Comparison of ENCODE assay signal across 8 cellular contexts in the genomic region with DNA sequence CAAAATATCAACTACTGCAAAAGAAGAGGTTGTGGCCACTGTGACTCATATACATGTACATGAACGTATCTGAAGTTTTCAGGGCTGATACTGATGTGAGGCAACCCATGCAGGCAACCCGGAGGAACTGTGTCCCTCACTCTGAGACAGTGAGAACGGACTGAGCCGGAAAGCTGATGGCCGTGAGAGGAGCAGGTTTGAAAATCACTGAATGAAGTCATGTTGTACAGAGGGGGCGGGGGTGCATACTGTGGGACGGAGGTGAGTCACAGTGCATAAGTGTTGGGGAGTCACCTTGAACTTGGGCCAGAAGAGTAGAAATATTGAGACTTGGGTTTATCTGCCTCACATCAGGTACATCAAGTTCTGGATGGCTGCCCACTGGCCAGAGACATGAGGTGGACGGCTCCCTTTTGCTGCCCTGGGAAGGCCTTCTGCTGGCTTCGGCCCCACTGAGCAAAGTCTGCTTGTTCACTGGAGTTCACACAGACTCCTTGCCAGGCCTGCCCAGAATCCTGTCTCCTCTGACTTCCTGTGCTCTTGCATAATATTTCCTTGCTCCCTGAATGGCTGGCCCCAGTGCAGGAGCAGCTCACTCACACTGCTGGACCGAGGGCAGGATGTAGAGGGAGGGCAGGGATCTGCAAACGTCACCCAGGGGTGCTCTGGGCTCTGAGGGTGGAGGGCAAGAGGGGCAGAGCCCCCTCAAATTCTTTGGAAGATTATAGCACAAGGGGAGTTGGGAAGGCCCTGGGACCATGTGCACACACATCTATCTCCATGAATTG. TPM values are rescaled to one million over a fixed set of nuclear protein-coding genes. Genes with fewer than 3 reads are reported as not detected.
DNase-seq lines count a peak whose midpoint lies in the region; ATAC-seq and TF ChIP-seq lines count a peak whose summit lies in the region.

No MANE protein-coding gene starts in this region.

- peaks cover 3% of the 10 kb centered on the region for H3K9me3 Mint-ChIP-seq in chondrocyte (ENCODE audit: low read depth)

- peak overlapping the region; percentile 94 for H3K27ac Mint-ChIP-seq in chondrocyte (ENCODE audit: unreplicated experiment)

- no peaks in the 10 kb centered on the region for H3K36me3 ChIP-seq in mesenchymal stem cell (ENCODE audit: control insufficient read depth in 1 of 2, insufficient read depth in 2 of 2, low read depth in 1 of 2, low read length in 2 of 2)

- H4K91ac ChIP-seq in mesenchymal stem cell (ENCODE audit: low read length): peak overlapping the region; percentile 62

- peak overlapping the region; percentile 82 for H3K18ac ChIP-seq in mesenchymal stem cell (ENCODE audit: low read depth in 1 of 2, low read length in 2 of 2)

- H3K4me3 ChIP-seq in NB4 (ENCODE audit: low read depth, low read length): no peak overlapping the region
- H3K4me3 ChIP-seq in mesenchymal stem cell (ENCODE audit: insufficient read depth in 1 of 2, low read depth in 1 of 2, low read length in 2 of 2): peak overlapping the region in 1 of 2 experiments; percentile 14

- H2AK5ac ChIP-seq in mesenchymal stem cell (ENCODE audit: low read length, severe bottlenecking): peak overlapping the region; percentile 35

- no peaks in the 10 kb centered on the region for H3K27me3 Mint-ChIP-seq in chondrocyte (ENCODE audit: low read depth)

- H2BK12ac ChIP-seq in mesenchymal stem cell (ENCODE audit: low read length in 2 of 2): peak overlapping the region; percentile 18 to 59

- no peaks in the 10 kb centered on the region for H3K9me3 ChIP-seq in mesenchymal stem cell (ENCODE audit: control insufficient read depth, low read length)

- peaks cover 1% of the 10 kb centered on the region for H3K36me3 Mint-ChIP-seq in chondrocyte (ENCODE audit: low read depth)

- no peak overlapping the region for H3K4me2 ChIP-seq in mesenchymal stem cell (ENCODE audit: low read length, poor library complexity, severe bottlenecking)

- H3K27me3 ChIP-seq in mesenchymal stem cell (ENCODE audit: control insufficient read depth in 1 of 2, insufficient read depth in 1 of 2, low read length in 2 of 2): no peaks in the 10 kb centered on the region

- H3K4ac ChIP-seq in mesenchymal stem cell (ENCODE audit: low read depth in 1 of 2, low read length in 2 of 2): peak overlapping the region; percentile 3 to 5

- H3K14ac ChIP-seq in mesenchymal stem cell (ENCODE audit: low read length in 2 of 2): no peak overlapping the region

- TF ChIP-seq CTCF in C4-2B (conservative IDR thresholded peaks at IDR 0.05): no peak
- TF ChIP-seq CTCF in NB4 (IDR thresholded peaks at IDR 0.05; ENCODE audit: low read depth, low read length): no peak
- TF ChIP-seq CTCF in chondrocyte (IDR thresholded peaks at IDR 0.05): no peak

- TF ChIP-seq POLR2A in NB4 (IDR thresholded peaks at IDR 0.05; ENCODE audit: extremely low read depth, insufficient read length): no peak

- H3K4me1 ChIP-seq in mesenchymal stem cell (ENCODE audit: control insufficient read depth, insufficient read depth, low read depth, low read length): peaks cover 12% of the 10 kb centered on the region

- H3K23ac ChIP-seq in mesenchymal stem cell (ENCODE audit: low read length in 2 of 2): no peak overlapping the region

- no peak overlapping the region for H2BK5ac ChIP-seq in mesenchymal stem cell (ENCODE audit: low read depth, low read length, poor library complexity, severe bottlenecking)

- H3K79me1 ChIP-seq in mesenchymal stem cell (replicated peaks; ENCODE audit: low read length, poor library complexity, severe bottlenecking): peaks cover 16% of the 10 kb centered on the region

- 25% methylated on average over 11 of the region's 11 CpGs for WGBS in mesenchymal stem cell

- H3K9ac ChIP-seq in mesenchymal stem cell (ENCODE audit: low read length): peak overlapping the region; percentile 42

- no peak for ATAC-seq in GM18502 (IDR thresholded peaks at IDR 0.05; ENCODE audit: poor library complexity, unreplicated experiment)
- ATAC-seq in HG03354 (IDR thresholded peaks at IDR 0.05; ENCODE audit: poor library complexity, severe bottlenecking, unreplicated experiment): no peak

- H2BK15ac ChIP-seq in mesenchymal stem cell (ENCODE audit: low read depth, poor library complexity, severe bottlenecking): no peak overlapping the region

- DNase-seq in NB4 (ENCODE audit: low read depth) (peak; percentile 29), chondrocyte (ENCODE audit: low spot score) (no peak), mesenchymal stem cell (peak; percentile 98), NCI-H2081 treated with DMSO at 0.1 percent for 48 hours (lab: John Stamatoyannopoulos, UW) (no peak), NK-92 (lab: John Stamatoyannopoulos, UW; ENCODE audit: unreplicated experiment) (no peak)

- no peak overlapping the region for H2AFZ ChIP-seq in mesenchymal stem cell (ENCODE audit: low read depth, low read length)

- peak overlapping the region; percentile 85 for H2BK120ac ChIP-seq in mesenchymal stem cell (ENCODE audit: low read depth, low read length)

- H4K8ac ChIP-seq in mesenchymal stem cell (ENCODE audit: low read length): peak overlapping the region; percentile 21

- H3K27ac ChIP-seq in C4-2B (peak overlapping the region; percentile 53), mesenchymal stem cell (ENCODE audit: low read length, poor library complexity, severe bottlenecking) (peak overlapping the region; percentile 38)

- H3K4me3 Mint-ChIP-seq in chondrocyte (ENCODE audit: unreplicated experiment): peak overlapping the region; percentile 18

- H3K4me1 Mint-ChIP-seq in chondrocyte (ENCODE audit: low read depth): peaks cover 63% of the 10 kb centered on the region

RNA-seq across cellular contexts. Expression of a gene that starts 18.1 kb away (rescaled TPM):
- total RNA-seq in chondrocyte: 14.5 to 126 TPM (median 122 TPM) in 3 replicates
- 237 TPM for polyA plus RNA-seq in mesenchymal stem cell (2013, experiment 1 of 2)
- 244 TPM for polyA plus RNA-seq in mesenchymal stem cell (2013, experiment 2 of 2)

Comparison
In these comparisons a context has a peak if more than half of its experiments do, and no peak if none do; other contexts are left out.
1. DNase-seq: peak in NB4 (single experiment) and mesenchymal stem cell (single experiment); none in chondrocyte (single experiment), NCI-H2081 treated with DMSO at 0.1 percent for 48 hours (single experiment) and NK-92 (single experiment).